Comparison of ENCODE assay signal across 28 cellular contexts in genomic region chr1:193264313-193265065, GRCh38.
DNase-seq lines count a peak whose midpoint lies in the region; ATAC-seq, FAIRE-seq and TF ChIP-seq lines count a peak whose summit lies in the region.
"Had no signal": no experiment of that assay in that cellular context is flagged by ENCODE, and none has a peak within 500 bp of the region (broad histone marks: within the 10 kb centered on the region; RNA-seq: fewer than 3 reads in every experiment).

No MANE protein-coding gene starts in this region.

- H3K4me3 ChIP-seq in adipocyte (ENCODE audit: low read length) (no peak overlapping the region), kidney (ENCODE audit: low read length in 2 of 2) (no peak overlapping the region)
- H3K4me3 ChIP-seq: BLaER1, heart right ventricle, lung, spleen, upper lobe of left lung had no signal

- no peaks in the 10 kb centered on the region for H3K27me3 Mint-ChIP-seq in activated naive CD4-positive, alpha-beta T cell treated with anti-CD3 and anti-CD28 coated beads, Interleukin-2, amount 50 U/mL, for 24 hours
- no peaks in the 10 kb centered on the region for H3K27me3 Mint-ChIP-seq in nephron progenitor cell (ENCODE audit: low read depth, poor library complexity)
- H3K27me3 Mint-ChIP-seq: activated CD4-positive, alpha-beta T cell treated with anti-CD3 and anti-CD28 coated beads, Interleukin-2, amount 10 ng/mL, durations not matched to agents 24 days and 14 days; activated CD8-positive, alpha-beta memory T cell treated with anti-CD3 and anti-CD28 coated beads, Interleukin-2, amount 10 ng/mL, durations not matched to agents 7 days and 5 days had no signal

- peaks cover 13% of the 10 kb centered on the region for H3K36me3 Mint-ChIP-seq in activated naive CD4-positive, alpha-beta T cell treated with anti-CD3 and anti-CD28 coated beads, Interleukin-2, amount 50 U/mL, for 24 hours
- peaks cover 12% of the 10 kb centered on the region for H3K36me3 Mint-ChIP-seq in nephron progenitor cell (ENCODE audit: low read depth)

- no peak for ATAC-seq in GM18867 (IDR thresholded peaks at IDR 0.05; ENCODE audit: unreplicated experiment)
- ATAC-seq: activated CD8-positive, alpha-beta memory T cell treated with anti-CD3 and anti-CD28 coated beads, Interleukin-2, amount 10 ng/mL, durations not matched to agents 7 days and 5 days; heart right ventricle had no signal

- no peak overlapping the region for H3K4me3 Mint-ChIP-seq in activated naive CD4-positive, alpha-beta T cell treated with anti-CD3 and anti-CD28 coated beads, Interleukin-2, amount 50 U/mL, for 24 hours
- no peak overlapping the region for H3K4me3 Mint-ChIP-seq in nephron progenitor cell
- H3K4me3 Mint-ChIP-seq: activated CD4-positive, alpha-beta T cell treated with anti-CD3 and anti-CD28 coated beads, Interleukin-2, amount 10 ng/mL, durations not matched to agents 24 days and 14 days; activated CD8-positive, alpha-beta memory T cell treated with anti-CD3 and anti-CD28 coated beads, Interleukin-2, amount 10 ng/mL, durations not matched to agents 7 days and 5 days; immature natural killer cell; T-helper 1 cell treated with Interleukin-12 subunit alpha and Interleukin-12 subunit beta and Interleukin-4 antibody, amounts not matched to agents 30 μg/mL and 1 μg/mL, for 36 hours had no signal

- H3K4me1 ChIP-seq in adipocyte (ENCODE audit: control insufficient read depth, insufficient read depth, low read length) (peaks cover 36% of the 10 kb centered on the region), kidney (ENCODE audit: control insufficient read depth in 1 of 2, insufficient read depth in 1 of 2, low read depth in 1 of 2, low read length in 2 of 2) (no peaks in the 10 kb centered on the region)
- H3K4me1 ChIP-seq: BLaER1, Caco-2, spleen had no signal

- intact Hi-C loops in kidney (cut with DNase I) = no loop called here

- H3K4me1 Mint-ChIP-seq in activated naive CD4-positive, alpha-beta T cell treated with anti-CD3 and anti-CD28 coated beads, Interleukin-2, amount 50 U/mL, for 24 hours = no peaks in the 10 kb centered on the region
- H3K4me1 Mint-ChIP-seq in nephron progenitor cell = no peaks in the 10 kb centered on the region
- H3K4me1 Mint-ChIP-seq: activated CD4-positive, alpha-beta T cell treated with anti-CD3 and anti-CD28 coated beads, Interleukin-2, amount 10 ng/mL, durations not matched to agents 24 days and 14 days; activated CD8-positive, alpha-beta memory T cell treated with anti-CD3 and anti-CD28 coated beads, Interleukin-2, amount 10 ng/mL, durations not matched to agents 7 days and 5 days had no signal

- no peak for FAIRE-seq in kidney (lab: Jason Lieb, UNC)

- no peak for TF ChIP-seq CTCF in nephron progenitor cell (IDR thresholded peaks at IDR 0.05)
- TF ChIP-seq CTCF in kidney (IDR thresholded peaks at IDR 0.05; ENCODE audit: borderline replicate concordance, extremely low read depth, insufficient read depth) = no peak

- H3K27ac ChIP-seq in kidney (ENCODE audit: low read depth in 2 of 2, low read length in 2 of 2) = no peak overlapping the region
- H3K27ac ChIP-seq: BLaER1, heart right ventricle, HL-60, spleen, upper lobe of left lung had no signal

- H3K9me3 ChIP-seq in adipocyte (ENCODE audit: control insufficient read depth, low read length) = no peaks in the 10 kb centered on the region
- no peaks in the 10 kb centered on the region for H3K9me3 ChIP-seq in kidney (ENCODE audit: control insufficient read depth in 1 of 2, low read length in 2 of 2)
- H3K9me3 ChIP-seq: BLaER1, Caco-2, heart right ventricle, spleen, upper lobe of left lung had no signal

- peaks cover 19% of the 10 kb centered on the region for H3K36me3 ChIP-seq in adipocyte (ENCODE audit: control insufficient read depth, insufficient read depth, low read length, severe bottlenecking)
- no peaks in the 10 kb centered on the region for H3K36me3 ChIP-seq in kidney (ENCODE audit: control insufficient read depth in 1 of 2, insufficient read depth in 2 of 2, low read length in 2 of 2)
- H3K36me3 ChIP-seq: upper lobe of left lung had no signal

- no peaks in the 10 kb centered on the region for H3K27me3 ChIP-seq in adipocyte (replicated peaks; ENCODE audit: control insufficient read depth, insufficient read depth, low read length)
- H3K27me3 ChIP-seq: BLaER1, heart right ventricle, spleen, upper lobe of left lung had no signal

- no peak overlapping the region for H3K9ac ChIP-seq in adipocyte (ENCODE audit: low read length)
- H3K9ac ChIP-seq in kidney (ENCODE audit: low read length in 2 of 2) = no peak overlapping the region
- H3K9ac ChIP-seq: BLaER1 had no signal

- no peak for DNase-seq in activated naive CD4-positive, alpha-beta T cell treated with Interleukin-2 at 50 U/mL for 16 hours
- DNase-seq in adipocyte (ENCODE audit: low read depth) = peak; percentile 46
- DNase-seq in fibroblast of peridontal ligament (ENCODE audit: extremely low read depth) = peak; percentile 63
- DNase-seq in nephron progenitor cell = no peak
- DNase-seq in NOMO-1 treated with DMSO at 0.1 percent for 48 hours (lab: John Stamatoyannopoulos, UW; ENCODE audit: unreplicated experiment) = no peak
- DNase-seq in kidney = no peak
- DNase-seq: 8988T; activated CD4-positive, alpha-beta T cell treated with anti-CD3 and anti-CD28 coated beads, Interleukin-2, amount 10 ng/mL, durations not matched to agents 24 days and 14 days; activated CD8-positive, alpha-beta memory T cell treated with anti-CD3 and anti-CD28 coated beads, Interleukin-2, amount 10 ng/mL, durations not matched to agents 7 days and 5 days; amygdala; Caco-2; cerebellar nuclear complex; effector CD4-positive, alpha-beta T cell; heart right ventricle; immature natural killer cell; MV-4-11; NCI-H1694; NCI-H2171 treated with DMSO at 0.1 percent for 48 hours; Right ventricle myocardium superior; spleen; upper lobe of left lung had no signal

- H3K27ac Mint-ChIP-seq in activated naive CD4-positive, alpha-beta T cell treated with anti-CD3 and anti-CD28 coated beads, Interleukin-2, amount 50 U/mL, for 24 hours = peak overlapping the region; percentile 1
- H3K27ac Mint-ChIP-seq in nephron progenitor cell = no peak overlapping the region
- H3K27ac Mint-ChIP-seq: activated CD4-positive, alpha-beta T cell treated with anti-CD3 and anti-CD28 coated beads, Interleukin-2, amount 10 ng/mL, durations not matched to agents 24 days and 14 days; activated CD8-positive, alpha-beta memory T cell treated with anti-CD3 and anti-CD28 coated beads, Interleukin-2, amount 10 ng/mL, durations not matched to agents 7 days and 5 days; activated T-helper 2 cell treated with anti-CD3 and anti-CD28 coated beads, Interferon-gamma antibody, Interleukin-2, Interleukin-4, amounts not matched to agents 10 μg/mL and 5 μg/mL and 100 μg/mL, durations not matched to agents 14 hours and 24 hours and 36 hours; T-helper 1 cell treated with Interleukin-12 subunit alpha and Interleukin-12 subunit beta and Interleukin-4 antibody, amounts not matched to agents 30 μg/mL and 1 μg/mL, for 36 hours had no signal

- H3K9me3 Mint-ChIP-seq in activated naive CD4-positive, alpha-beta T cell treated with anti-CD3 and anti-CD28 coated beads, Interleukin-2, amount 50 U/mL, for 24 hours = no peaks in the 10 kb centered on the region
- H3K9me3 Mint-ChIP-seq in nephron progenitor cell = no peaks in the 10 kb centered on the region
- H3K9me3 Mint-ChIP-seq: activated T-helper 2 cell treated with anti-CD3 and anti-CD28 coated beads, Interferon-gamma antibody, Interleukin-2, Interleukin-4, amounts not matched to agents 10 μg/mL and 5 μg/mL and 100 μg/mL, durations not matched to agents 14 hours and 24 hours and 36 hours; immature natural killer cell; T-helper 1 cell treated with Interleukin-12 subunit alpha and Interleukin-12 subunit beta and Interleukin-4 antibody, amounts not matched to agents 30 μg/mL and 1 μg/mL, for 36 hours had no signal

Comparison
In these comparisons a context has a peak if more than half of its experiments do, and no peak if none do; other contexts are left out.
1. DNase-seq: peak in adipocyte (single experiment) and fibroblast of peridontal ligament (single experiment); none in activated naive CD4-positive, alpha-beta T cell treated with Interleukin-2 at 50 U/mL for 16 hours (single experiment), nephron progenitor cell (single experiment), NOMO-1 treated with DMSO at 0.1 percent for 48 hours (single experiment) and kidney (single experiment).